Comparison of ENCODE assay signal across 10 cellular contexts in genomic region chr2:108629417-108629816, GRCh38.
A peak's percentile ranks its signal among the peaks of the same experiment; 100 is the strongest.
DNase-seq lines count a peak whose midpoint lies in the region; ATAC-seq lines count a peak whose summit lies in the region.
"Had no signal": no experiment of that assay in that cellular context is flagged by ENCODE, and none has a peak within 500 bp of the region (broad histone marks: within the 10 kb centered on the region; RNA-seq: fewer than 3 reads in every experiment).

No MANE protein-coding gene starts in this region.

- ATAC-seq in GM18511 (IDR thresholded peaks at IDR 0.05; ENCODE audit: unreplicated experiment): peak; percentile 83
- peak; percentile 66 for ATAC-seq in GM21423 (IDR thresholded peaks at IDR 0.05; ENCODE audit: unreplicated experiment)
- ATAC-seq in HG03378 (IDR thresholded peaks at IDR 0.05; ENCODE audit: unreplicated experiment): peak; percentile 76
- ATAC-seq in left colon: peak; percentile 59

- no peak for DNase-seq in left colon
- no peak for DNase-seq in NK-92 (lab: John Stamatoyannopoulos, UW; ENCODE audit: unreplicated experiment)
- no peak for DNase-seq in 8988T
- no peak for DNase-seq in DMS79 treated with DMSO at 0.1 percent for 48 hours (lab: John Stamatoyannopoulos, UW)
- no peak for DNase-seq in cerebellum (ENCODE audit: low spot score)
- DNase-seq: activated CD4-positive, alpha-beta T cell treated with anti-CD3 and anti-CD28 coated beads for 4 hours; GDM1 had no signal

- intact Hi-C loops in left colon (cut with DNase I, micrococcal nuclease): no loop called here
